In the genomic region with DNA sequence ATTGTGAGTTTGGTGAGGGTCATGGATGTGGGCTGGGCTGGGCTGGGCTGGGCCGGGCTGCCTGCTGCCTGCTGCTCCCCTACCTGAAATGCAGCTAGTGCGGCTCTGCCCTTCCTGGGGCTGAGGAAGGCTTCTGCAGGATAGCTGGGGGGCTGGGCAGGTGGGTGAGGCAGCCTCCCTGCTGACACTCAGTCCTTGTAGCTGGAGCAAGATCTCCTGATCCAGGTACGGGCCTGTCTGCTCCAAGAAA, we compare ENCODE assay signal across 9 cellular contexts. TPM values are rescaled to one million over a fixed set of nuclear protein-coding genes. Genes with fewer than 3 reads are reported as not detected.
DNase-seq lines count a peak whose midpoint lies in the region; ATAC-seq lines count a peak whose summit lies in the region.
"Had no signal": no experiment of that assay in that cellular context is flagged by ENCODE, and none has a peak within 500 bp of the region (broad histone marks: within the 10 kb centered on the region; RNA-seq: fewer than 3 reads in every experiment).

No MANE protein-coding gene starts in this region.

- no peaks in the 10 kb centered on the region for H3K27me3 ChIP-seq in BLaER1 treated with 17β-estradiol and CSF1 and Interleukin-3, amounts not matched to agents 10 nM and 100 nM

- no peaks in the 10 kb centered on the region for H3K9me3 Mint-ChIP-seq in activated naive CD4-positive, alpha-beta T cell treated with anti-CD3 and anti-CD28 coated beads, Interleukin-2, amount 50 U/mL, for 72 hours

- peak; percentile 54 for DNase-seq in HPDE6-E6E7 (ENCODE audit: extremely low spot score)
- no peak for DNase-seq in activated naive CD4-positive, alpha-beta T cell treated with anti-CD3 and anti-CD28 coated beads, Interleukin-2, amount 50 U/mL, for 72 hours (ENCODE audit: low spot score in 2 of 2)
- DNase-seq in left colon = no peak
- no peak for DNase-seq in NCI-H510A treated with DMSO at 0.1 percent for 48 hours (lab: John Stamatoyannopoulos, UW)
- DNase-seq in SKM-1 (lab: John Stamatoyannopoulos, UW; ENCODE audit: unreplicated experiment) = no peak
- no peak for DNase-seq in globus pallidus (ENCODE audit: low spot score)
- no peak for DNase-seq in germinal center (ENCODE audit: low spot score)
- DNase-seq: NCI-H1930 had no signal

- H3K4me3 ChIP-seq in BLaER1 treated with 17β-estradiol and CSF1 and Interleukin-3, amounts not matched to agents 10 nM and 100 nM = peak overlapping the region in 9 of 10 experiments; percentile 6 to 99 (median 33); a peak in 9 of 20 replicates

- H3K27ac ChIP-seq in BLaER1 treated with 17β-estradiol and CSF1 and Interleukin-3, amounts not matched to agents 10 nM and 100 nM = peak overlapping the region in 4 of 11 experiments; percentile 15 to 44 (median 24); a peak in 6 of 22 replicates

- peaks cover 62 to 89% (median 80%) of the 10 kb centered on the region in 11 experiments for H4K20me1 ChIP-seq in BLaER1 treated with 17β-estradiol and CSF1 and Interleukin-3, amounts not matched to agents 10 nM and 100 nM

- peak in 1 of 2 donors; percentile 1 for ATAC-seq in activated naive CD4-positive, alpha-beta T cell treated with anti-CD3 and anti-CD28 coated beads, Interleukin-2, amount 50 U/mL, for 72 hours
- ATAC-seq in left colon = peak; percentile 4

- H3K9me3 ChIP-seq in BLaER1 treated with 17β-estradiol and CSF1 and Interleukin-3, amounts not matched to agents 10 nM and 100 nM (replicated peaks in 1 of 11) = peaks cover 0 to 8% (median 0%) of the 10 kb centered on the region in 11 experiments; a peak in 2 of 22 replicates

- H3K36me3 Mint-ChIP-seq in activated naive CD4-positive, alpha-beta T cell treated with anti-CD3 and anti-CD28 coated beads, Interleukin-2, amount 50 U/mL, for 72 hours = peaks cover 29 to 30% of the 10 kb centered on the region in 2 donors

- intact Hi-C loops in left colon (cut with DNase I, micrococcal nuclease) = no loop called here

- peaks cover 38 to 55% (median 42%) of the 10 kb centered on the region in 11 experiments for H3K36me3 ChIP-seq in BLaER1 treated with 17β-estradiol and CSF1 and Interleukin-3, amounts not matched to agents 10 nM and 100 nM

- peak overlapping the region; percentile 58 to 95 for H3K27ac Mint-ChIP-seq in activated naive CD4-positive, alpha-beta T cell treated with anti-CD3 and anti-CD28 coated beads, Interleukin-2, amount 50 U/mL, for 72 hours

- H3K4me2 ChIP-seq in BLaER1 treated with 17β-estradiol and CSF1 and Interleukin-3, amounts not matched to agents 10 nM and 100 nM = peak overlapping the region; percentile 92 to 99 (median 97)

- H3K4me1 ChIP-seq in BLaER1 treated with 17β-estradiol and CSF1 and Interleukin-3, amounts not matched to agents 10 nM and 100 nM = peaks cover 45 to 50% (median 47%) of the 10 kb centered on the region in 10 experiments

- peak overlapping the region; percentile 44 to 99 (median 96); a peak in 20 of 22 replicates for H3K9ac ChIP-seq in BLaER1 treated with 17β-estradiol and CSF1 and Interleukin-3, amounts not matched to agents 10 nM and 100 nM

RNA-seq across cellular contexts. Expression of a gene that starts 4.7 kb away (rescaled TPM):
- total RNA-seq in activated naive CD4-positive, alpha-beta T cell treated with anti-CD3 and anti-CD28 coated beads, Interleukin-2, amount 50 U/mL, for 72 hours = 1,000 to 10,000 TPM; 2,832 to 2,975 TPM
- total RNA-seq in left colon = 1,000 to 10,000 TPM; 1,613 to 1,684 TPM

RNA-seq across cellular contexts. Expression of a gene that starts 10.4 kb away (rescaled TPM):
- 10 to 100 TPM in 1 of 2 donors, 1 to 10 TPM in 1; 2.8 to 28.2 TPM for total RNA-seq in activated naive CD4-positive, alpha-beta T cell treated with anti-CD3 and anti-CD28 coated beads, Interleukin-2, amount 50 U/mL, for 72 hours
- under 1 TPM; 0.73 to 0.92 TPM for total RNA-seq in left colon

RNA-seq across cellular contexts. Expression of a gene that starts 48.3 kb away (rescaled TPM):
- total RNA-seq in activated naive CD4-positive, alpha-beta T cell treated with anti-CD3 and anti-CD28 coated beads, Interleukin-2, amount 50 U/mL, for 72 hours = not detected
- total RNA-seq in left colon = 1 to 10 TPM in 1 of 2 donors, under 1 TPM in 1; 0.73 to 4.4 TPM

RNA-seq across cellular contexts. Expression of a gene that starts 57.0 kb away (rescaled TPM):
- 100 to 1,000 TPM in 1 of 2 donors, 10 to 100 TPM in 1; 97.7 to 114 TPM for total RNA-seq in activated naive CD4-positive, alpha-beta T cell treated with anti-CD3 and anti-CD28 coated beads, Interleukin-2, amount 50 U/mL, for 72 hours
- 100 to 1,000 TPM; 106 to 146 TPM for total RNA-seq in left colon
